ENCODE assay signal across 10 cellular contexts in genomic region chr2:208359632-208359986, GRCh38. TPM values are rescaled to one million over a fixed set of nuclear protein-coding genes. Genes with fewer than 3 reads are reported as not detected.
DNase-seq lines count a peak whose midpoint lies in the region; ATAC-seq and TF ChIP-seq lines count a peak whose summit lies in the region.
"Had no signal": no experiment of that assay in that cellular context is flagged by ENCODE, and none has a peak within 500 bp of the region (broad histone marks: within the 10 kb centered on the region; RNA-seq: fewer than 3 reads in every experiment).

No MANE protein-coding gene starts in this region.

- H2BK12ac ChIP-seq in mesenchymal stem cell (ENCODE audit: low read length in 2 of 2), result no peak overlapping the region

- H3K27ac ChIP-seq in mesenchymal stem cell (ENCODE audit: low read length, poor library complexity, severe bottlenecking), result no peak overlapping the region
- H3K27ac ChIP-seq: VCaP had no signal

- no peak overlapping the region for H4K91ac ChIP-seq in mesenchymal stem cell (ENCODE audit: low read length)

- H4K8ac ChIP-seq in mesenchymal stem cell (ENCODE audit: low read length), result no peak overlapping the region

- peak overlapping the region in 4 of 7 donors; percentile 24 to 43 (median 35) for H3K27ac Mint-ChIP-seq in CD14-positive monocyte
- H3K27ac Mint-ChIP-seq in activated naive CD8-positive, alpha-beta T cell treated with anti-CD3 and anti-CD28 coated beads, Interleukin-2, amount 50 U/mL, for 24 hours, result no peak overlapping the region
- no peak overlapping the region for H3K27ac Mint-ChIP-seq in activated CD8-positive, alpha-beta memory T cell treated with anti-CD3 and anti-CD28 coated beads, Interleukin-2, amount 10 ng/mL, durations not matched to agents 7 days and 5 days

- H3K27me3 ChIP-seq in mesenchymal stem cell (ENCODE audit: control insufficient read depth in 1 of 2, insufficient read depth in 1 of 2, low read length in 2 of 2), result no peaks in the 10 kb centered on the region

- H3K18ac ChIP-seq in mesenchymal stem cell (ENCODE audit: low read depth in 1 of 2, low read length in 2 of 2), result no peak overlapping the region

- peaks cover 0 to 16% (median 11%) of the 10 kb centered on the region in 7 donors for H3K9me3 Mint-ChIP-seq in CD14-positive monocyte
- peaks cover 4% of the 10 kb centered on the region for H3K9me3 Mint-ChIP-seq in activated naive CD8-positive, alpha-beta T cell treated with anti-CD3 and anti-CD28 coated beads, Interleukin-2, amount 50 U/mL, for 24 hours
- H3K9me3 Mint-ChIP-seq in activated CD8-positive, alpha-beta memory T cell treated with anti-CD3 and anti-CD28 coated beads, Interleukin-2, amount 10 ng/mL, durations not matched to agents 7 days and 5 days (ENCODE audit: low read depth), result no peaks in the 10 kb centered on the region

- H2BK5ac ChIP-seq in mesenchymal stem cell (ENCODE audit: low read depth, low read length, poor library complexity, severe bottlenecking), result peak overlapping the region; percentile 51

- peaks cover 17% of the 10 kb centered on the region in 2 experiments for H3K36me3 ChIP-seq in mesenchymal stem cell (ENCODE audit: control insufficient read depth in 1 of 2, insufficient read depth in 2 of 2, low read depth in 1 of 2, low read length in 2 of 2)

- peaks cover 2% of the 10 kb centered on the region for H3K4me1 ChIP-seq in mesenchymal stem cell (ENCODE audit: control insufficient read depth, insufficient read depth, low read depth, low read length)

- H3K79me1 ChIP-seq in mesenchymal stem cell (replicated peaks; ENCODE audit: low read length, poor library complexity, severe bottlenecking), result peaks cover 4% of the 10 kb centered on the region

- peaks cover 25 to 37% of the 10 kb centered on the region in 2 donors for H3K36me3 Mint-ChIP-seq in CD14-positive monocyte
- peaks cover 17% of the 10 kb centered on the region for H3K36me3 Mint-ChIP-seq in activated naive CD8-positive, alpha-beta T cell treated with anti-CD3 and anti-CD28 coated beads, Interleukin-2, amount 50 U/mL, for 24 hours (ENCODE audit: low read depth)
- peaks cover 25% of the 10 kb centered on the region for H3K36me3 Mint-ChIP-seq in activated CD8-positive, alpha-beta memory T cell treated with anti-CD3 and anti-CD28 coated beads, Interleukin-2, amount 10 ng/mL, durations not matched to agents 7 days and 5 days

- no peak overlapping the region for H2AK5ac ChIP-seq in mesenchymal stem cell (ENCODE audit: low read length, severe bottlenecking)

- 98% methylated on average over 10 of the region's 17 CpGs for WGBS in mesenchymal stem cell

- no peak overlapping the region for H3K9ac ChIP-seq in mesenchymal stem cell (ENCODE audit: low read length)

- no peak overlapping the region for H3K4ac ChIP-seq in mesenchymal stem cell (ENCODE audit: low read depth in 1 of 2, low read length in 2 of 2)

- intact Hi-C loops in CD14-positive monocyte (cut with micrococcal nuclease) (no loop called here), left colon (cut with DNase I, micrococcal nuclease) (no loop called here)

- H2BK120ac ChIP-seq in mesenchymal stem cell (ENCODE audit: low read depth, low read length), result no peak overlapping the region

- peaks cover 2% of the 10 kb centered on the region for H3K4me1 Mint-ChIP-seq in CD14-positive monocyte
- H3K4me1 Mint-ChIP-seq in activated naive CD8-positive, alpha-beta T cell treated with anti-CD3 and anti-CD28 coated beads, Interleukin-2, amount 50 U/mL, for 24 hours, result peaks cover 12% of the 10 kb centered on the region
- peaks cover 15% of the 10 kb centered on the region for H3K4me1 Mint-ChIP-seq in activated CD8-positive, alpha-beta memory T cell treated with anti-CD3 and anti-CD28 coated beads, Interleukin-2, amount 10 ng/mL, durations not matched to agents 7 days and 5 days

- H3K4me3 ChIP-seq in mesenchymal stem cell (ENCODE audit: insufficient read depth in 1 of 2, low read depth in 1 of 2, low read length in 2 of 2), result no peak overlapping the region

- H3K27me3 Mint-ChIP-seq in CD14-positive monocyte (ENCODE audit: low read depth in 3 of 3), result peaks cover 0 to 2% (median 0%) of the 10 kb centered on the region in 3 donors
- no peaks in the 10 kb centered on the region for H3K27me3 Mint-ChIP-seq in activated naive CD8-positive, alpha-beta T cell treated with anti-CD3 and anti-CD28 coated beads, Interleukin-2, amount 50 U/mL, for 24 hours
- H3K27me3 Mint-ChIP-seq in activated CD8-positive, alpha-beta memory T cell treated with anti-CD3 and anti-CD28 coated beads, Interleukin-2, amount 10 ng/mL, durations not matched to agents 7 days and 5 days, result no peaks in the 10 kb centered on the region

- H3K9me3 ChIP-seq in mesenchymal stem cell (ENCODE audit: control insufficient read depth, low read length), result no peaks in the 10 kb centered on the region

- CTCF ChIA-PET in activated CD8-positive, alpha-beta memory T cell treated with anti-CD3 and anti-CD28 coated beads, Interleukin-2, amount 10 ng/mL, durations not matched to agents 7 days and 5 days (lab: Charles Lee), result no interaction called here

- no peak overlapping the region for H3K14ac ChIP-seq in mesenchymal stem cell (ENCODE audit: low read length in 2 of 2)

- DNase-seq in CD14-positive monocyte (ENCODE audit: low spot score) (peak; percentile 47), mesenchymal stem cell (no peak), kidney tubule cell (ENCODE audit: low spot score) (no peak), left colon (no peak)
- DNase-seq in activated naive CD8-positive, alpha-beta T cell treated with anti-CD3 and anti-CD28 coated beads, Interleukin-2, amount 50 U/mL, for 24 hours, result no peak
- DNase-seq in activated CD8-positive, alpha-beta memory T cell treated with anti-CD3 and anti-CD28 coated beads, Interleukin-2, amount 10 ng/mL, durations not matched to agents 7 days and 5 days, result no peak
- DNase-seq: AML-193 had no signal

- H3K23ac ChIP-seq in mesenchymal stem cell (ENCODE audit: low read length in 2 of 2), result peak overlapping the region in 1 of 2 experiments; percentile 32

- TF ChIP-seq CTCF in CD14-positive monocyte (IDR thresholded peaks at IDR 0.05), result no peak

- H2AFZ ChIP-seq in mesenchymal stem cell (ENCODE audit: low read depth, low read length), result no peak overlapping the region

- no peak overlapping the region for H3K4me2 ChIP-seq in mesenchymal stem cell (ENCODE audit: low read length, poor library complexity, severe bottlenecking)

- ATAC-seq in HG02884 (IDR thresholded peaks at IDR 0.05; ENCODE audit: unreplicated experiment) (peak; percentile 49), GM19328 (IDR thresholded peaks at IDR 0.05; ENCODE audit: unreplicated experiment) (no peak), left colon (no peak)
- ATAC-seq in activated naive CD8-positive, alpha-beta T cell treated with anti-CD3 and anti-CD28 coated beads, Interleukin-2, amount 50 U/mL, for 24 hours, result peak; percentile 35
- no peak for ATAC-seq in activated CD8-positive, alpha-beta memory T cell treated with anti-CD3 and anti-CD28 coated beads, Interleukin-2, amount 10 ng/mL, durations not matched to agents 7 days and 5 days

- H2BK15ac ChIP-seq in mesenchymal stem cell (ENCODE audit: low read depth, poor library complexity, severe bottlenecking), result no peak overlapping the region

- peak overlapping the region; percentile 80 to 86 for H3K4me3 Mint-ChIP-seq in CD14-positive monocyte
- H3K4me3 Mint-ChIP-seq in activated naive CD8-positive, alpha-beta T cell treated with anti-CD3 and anti-CD28 coated beads, Interleukin-2, amount 50 U/mL, for 24 hours, result no peak overlapping the region
- H3K4me3 Mint-ChIP-seq in activated CD8-positive, alpha-beta memory T cell treated with anti-CD3 and anti-CD28 coated beads, Interleukin-2, amount 10 ng/mL, durations not matched to agents 7 days and 5 days, result no peak overlapping the region

RNA-seq across cellular contexts. Expression of gene PTH2R, which starts 47.0 kb away (rescaled TPM):
- polyA plus RNA-seq in CD14-positive monocyte, result under 1 TPM; 0.07 to 0.12 TPM
- not detected for polyA plus RNA-seq in mesenchymal stem cell (2013, experiment 1 of 2)
- polyA plus RNA-seq in mesenchymal stem cell (2013, experiment 2 of 2), result not detected
- total RNA-seq in activated CD8-positive, alpha-beta memory T cell treated with anti-CD3 and anti-CD28 coated beads, Interleukin-2, amount 10 ng/mL, durations not matched to agents 7 days and 5 days, result under 1 TPM in 1 of 2 experiments, not detected in 1; 0.12 TPM
- under 1 TPM in 1 of 2 donors, not detected in 1; 0.08 TPM for total RNA-seq in left colon

Comparison
In these comparisons a context has a peak if more than half of its experiments do, and no peak if none do; other contexts are left out.
1. H3K27ac Mint-ChIP-seq: peak in CD14-positive monocyte (4 of 7); none in activated naive CD8-positive, alpha-beta T cell treated with anti-CD3 and anti-CD28 coated beads, Interleukin-2, amount 50 U/mL, for 24 hours (single experiment) and activated CD8-positive, alpha-beta memory T cell treated with anti-CD3 and anti-CD28 coated beads, Interleukin-2, amount 10 ng/mL, durations not matched to agents 7 days and 5 days (single experiment).
2. H3K4me3 Mint-ChIP-seq: peak in CD14-positive monocyte (2 of 2); none in activated naive CD8-positive, alpha-beta T cell treated with anti-CD3 and anti-CD28 coated beads, Interleukin-2, amount 50 U/mL, for 24 hours (single experiment) and activated CD8-positive, alpha-beta memory T cell treated with anti-CD3 and anti-CD28 coated beads, Interleukin-2, amount 10 ng/mL, durations not matched to agents 7 days and 5 days (single experiment).
3. ATAC-seq: peak in HG02884 (single experiment) and activated naive CD8-positive, alpha-beta T cell treated with anti-CD3 and anti-CD28 coated beads, Interleukin-2, amount 50 U/mL, for 24 hours (single experiment); none in activated CD8-positive, alpha-beta memory T cell treated with anti-CD3 and anti-CD28 coated beads, Interleukin-2, amount 10 ng/mL, durations not matched to agents 7 days and 5 days (single experiment), GM19328 (single experiment) and left colon (single experiment).